21 cellular contexts compared by ENCODE assay signal in genomic region chr3:53239800-53240199, GRCh38. TPM values are rescaled to one million over a fixed set of nuclear protein-coding genes. Genes with fewer than 3 reads are reported as not detected.
A peak's percentile ranks its signal among the peaks of the same experiment; 100 is the strongest.
DNase-seq lines count a peak whose midpoint lies in the region; ATAC-seq, FAIRE-seq and TF ChIP-seq lines count a peak whose summit lies in the region.
"Had no signal": no experiment of that assay in that cellular context is flagged by ENCODE, and none has a peak within 500 bp of the region (broad histone marks: within the 10 kb centered on the region; RNA-seq: fewer than 3 reads in every experiment).

No MANE protein-coding gene starts in this region.

- H3K79me2 ChIP-seq in ACC112 (ENCODE audit: control insufficient read depth, insufficient read depth, low read length, unreplicated experiment) = peaks cover 64% of the 10 kb centered on the region

- H3K36me3 Mint-ChIP-seq in HFFc6 (ENCODE audit: low read depth) = peaks cover 56% of the 10 kb centered on the region
- H3K36me3 Mint-ChIP-seq in dendritic cell treated with granulocyte-macrophage colony-stimulating factor and Interleukin-4, amounts not matched to agents 40 ng/mL and 50 ng/mL, for 4 days (ENCODE audit: low read depth) = peaks cover 96% of the 10 kb centered on the region
- H3K36me3 Mint-ChIP-seq in nephron (ENCODE audit: low read depth) = peaks cover 29% of the 10 kb centered on the region
- H3K36me3 Mint-ChIP-seq in natural killer cell = no peaks in the 10 kb centered on the region

- H3K36me3 ChIP-seq in ACC112 (ENCODE audit: insufficient read depth, low read length) = peaks cover 18% of the 10 kb centered on the region; the same call in 1 of the 2 replicates

- H3K27me3 Mint-ChIP-seq in HFFc6 (ENCODE audit: insufficient read depth) (no peaks in the 10 kb centered on the region; the same call in 1 of the 2 replicates), nephron (ENCODE audit: low read depth) (no peaks in the 10 kb centered on the region), natural killer cell (ENCODE audit: low read depth in 2 of 2) (no peaks in the 10 kb centered on the region)
- H3K27me3 Mint-ChIP-seq in dendritic cell treated with granulocyte-macrophage colony-stimulating factor and Interleukin-4, amounts not matched to agents 40 ng/mL and 50 ng/mL, for 4 days = no peaks in the 10 kb centered on the region
- H3K27me3 Mint-ChIP-seq: activated CD4-positive, alpha-beta T cell treated with anti-CD3 and anti-CD28 coated beads, Interleukin-2, amount 10 ng/mL, durations not matched to agents 7 days and 5 days; stimulated activated naive CD8-positive, alpha-beta T cell treated with anti-CD3 and anti-CD28 coated beads, Interleukin-15, Interleukin-2, amounts not matched to agents 100 ng/mL and 50 ng/mL, for 24 hours had no signal

- H3K27ac ChIP-seq in ACC112 (ENCODE audit: low read depth, low read length) (peak overlapping the region; percentile 97), coronary artery (peak overlapping the region in 1 of 2 donors; percentile 23)
- H3K27ac ChIP-seq: parathyroid adenoma had no signal

- intact Hi-C loops in dendritic cell treated with granulocyte-macrophage colony-stimulating factor and Interleukin-4, amounts not matched to agents 40 ng/mL and 50 ng/mL, for 4 days (cut with micrococcal nuclease) = no loop called here
- intact Hi-C loops in natural killer cell (cut with micrococcal nuclease) = no loop called here

- H3K27me3 ChIP-seq in ACC112 (ENCODE audit: insufficient read depth, low read length) = no peaks in the 10 kb centered on the region

- H3K4me3 ChIP-seq in ACC112 (ENCODE audit: low read depth, low read length) (no peak overlapping the region), coronary artery (no peak overlapping the region)

- peaks cover 58% of the 10 kb centered on the region for H3K4me1 ChIP-seq in ACC112 (ENCODE audit: control insufficient read depth, insufficient read depth, low read length, unreplicated experiment)
- H3K4me1 ChIP-seq: parathyroid adenoma had no signal

- H3K9me3 Mint-ChIP-seq in HFFc6 (no peaks in the 10 kb centered on the region), nephron (no peaks in the 10 kb centered on the region), natural killer cell (no peaks in the 10 kb centered on the region)
- no peaks in the 10 kb centered on the region for H3K9me3 Mint-ChIP-seq in dendritic cell treated with granulocyte-macrophage colony-stimulating factor and Interleukin-4, amounts not matched to agents 40 ng/mL and 50 ng/mL, for 4 days
- H3K9me3 Mint-ChIP-seq: activated CD4-positive, alpha-beta T cell treated with anti-CD3 and anti-CD28 coated beads, Interleukin-2, amount 10 ng/mL, durations not matched to agents 7 days and 5 days; stimulated activated naive CD8-positive, alpha-beta T cell treated with anti-CD3 and anti-CD28 coated beads, Interleukin-15, Interleukin-2, amounts not matched to agents 100 ng/mL and 50 ng/mL, for 24 hours had no signal

- DNase-seq in HFFc6 = no peak
- no peak for DNase-seq in nucleus accumbens (lab: John Stamatoyannopoulos, UW)
- no peak for DNase-seq in natural killer cell
- no peak for DNase-seq in urothelium cell line (ENCODE audit: low spot score)
- DNase-seq in coronary artery (ENCODE audit: low spot score) = no peak
- DNase-seq: activated CD4-positive, alpha-beta T cell treated with anti-CD3 and anti-CD28 coated beads, Interleukin-2, amount 10 ng/mL, durations not matched to agents 7 days and 5 days; activated T-cell treated with anti-CD3 and anti-CD28 coated beads, Interleukin-2, amount 50 U/mL, for 1 hour; amniotic stem cell; DMS 273 treated with DMSO at 0.1 percent for 48 hours; glutamatergic neuron; Kasumi-1; NCI-H1417 treated with DMSO at 0.1 percent for 48 hours; NCI-H2227 treated with DMSO at 0.1 percent for 48 hours; NK-92 treated with Interleukin-12 subunit alpha and Interleukin-12 subunit beta, amount 100 ng/mL, for 24 hours; SIG-M5 had no signal

- H3K4me3 Mint-ChIP-seq in HFFc6 (no peak overlapping the region), nephron (no peak overlapping the region), natural killer cell (no peak overlapping the region)
- peak overlapping the region; percentile 30 for H3K4me3 Mint-ChIP-seq in dendritic cell treated with granulocyte-macrophage colony-stimulating factor and Interleukin-4, amounts not matched to agents 40 ng/mL and 50 ng/mL, for 4 days
- H3K4me3 Mint-ChIP-seq: activated CD4-positive, alpha-beta T cell treated with anti-CD3 and anti-CD28 coated beads, Interleukin-2, amount 10 ng/mL, durations not matched to agents 7 days and 5 days; stimulated activated naive CD8-positive, alpha-beta T cell treated with anti-CD3 and anti-CD28 coated beads, Interleukin-15, Interleukin-2, amounts not matched to agents 100 ng/mL and 50 ng/mL, for 24 hours had no signal

- FAIRE-seq in urothelium cell line (lab: Jason Lieb, UNC) = no peak
- FAIRE-seq: GM18507 had no signal

- no peak for ATAC-seq in natural killer cell

- H3K27ac Mint-ChIP-seq in HFFc6 (peak overlapping the region; percentile 95), nephron (peak overlapping the region; percentile 29 to 65 (median 32)), natural killer cell (peak overlapping the region in 1 of 2 donors; percentile 8)
- peak overlapping the region; percentile 85 for H3K27ac Mint-ChIP-seq in dendritic cell treated with granulocyte-macrophage colony-stimulating factor and Interleukin-4, amounts not matched to agents 40 ng/mL and 50 ng/mL, for 4 days
- H3K27ac Mint-ChIP-seq: activated CD4-positive, alpha-beta T cell treated with anti-CD3 and anti-CD28 coated beads, Interleukin-2, amount 10 ng/mL, durations not matched to agents 7 days and 5 days; stimulated activated naive CD8-positive, alpha-beta T cell treated with anti-CD3 and anti-CD28 coated beads, Interleukin-15, Interleukin-2, amounts not matched to agents 100 ng/mL and 50 ng/mL, for 24 hours had no signal

- no peak overlapping the region for H2AFZ ChIP-seq in ACC112 (ENCODE audit: low read length, unreplicated experiment)
- H2AFZ ChIP-seq: parathyroid adenoma had no signal

- H3K4me1 Mint-ChIP-seq in HFFc6 (ENCODE audit: low read depth) (peaks cover 93% of the 10 kb centered on the region), nephron (peaks cover 48% of the 10 kb centered on the region), natural killer cell (peaks cover 0 to 26% of the 10 kb centered on the region in 2 donors)
- H3K4me1 Mint-ChIP-seq in dendritic cell treated with granulocyte-macrophage colony-stimulating factor and Interleukin-4, amounts not matched to agents 40 ng/mL and 50 ng/mL, for 4 days (ENCODE audit: low read depth) = peaks cover 99% of the 10 kb centered on the region

- TF ChIP-seq CTCF in HFFc6 (IDR thresholded peaks at IDR 0.05) (no peak), nephron (IDR thresholded peaks at IDR 0.05; ENCODE audit: unreplicated experiment in 3 of 3) (no peak), natural killer cell (IDR thresholded peaks at IDR 0.05) (no peak), coronary artery (IDR thresholded peaks at IDR 0.05) (no peak)

RNA-seq across cellular contexts. Expression of gene TKT, which starts 16.0 kb away (rescaled TPM):
- total RNA-seq in HFFc6 (2021; fragmentation: NEBNext Ultra II Directional; extraction: Animal tissue kit (Norgen Biotek cat#: 25700)) = 100 to 1,000 TPM; 335 to 562 (median 471) TPM
- total RNA-seq in natural killer cell = 100 to 1,000 TPM in 2 of 3 donors, 10 to 100 TPM in 1; 82.9 to 126 (median 107) TPM
